9 cellular contexts compared by ENCODE assay signal in the genomic region with DNA sequence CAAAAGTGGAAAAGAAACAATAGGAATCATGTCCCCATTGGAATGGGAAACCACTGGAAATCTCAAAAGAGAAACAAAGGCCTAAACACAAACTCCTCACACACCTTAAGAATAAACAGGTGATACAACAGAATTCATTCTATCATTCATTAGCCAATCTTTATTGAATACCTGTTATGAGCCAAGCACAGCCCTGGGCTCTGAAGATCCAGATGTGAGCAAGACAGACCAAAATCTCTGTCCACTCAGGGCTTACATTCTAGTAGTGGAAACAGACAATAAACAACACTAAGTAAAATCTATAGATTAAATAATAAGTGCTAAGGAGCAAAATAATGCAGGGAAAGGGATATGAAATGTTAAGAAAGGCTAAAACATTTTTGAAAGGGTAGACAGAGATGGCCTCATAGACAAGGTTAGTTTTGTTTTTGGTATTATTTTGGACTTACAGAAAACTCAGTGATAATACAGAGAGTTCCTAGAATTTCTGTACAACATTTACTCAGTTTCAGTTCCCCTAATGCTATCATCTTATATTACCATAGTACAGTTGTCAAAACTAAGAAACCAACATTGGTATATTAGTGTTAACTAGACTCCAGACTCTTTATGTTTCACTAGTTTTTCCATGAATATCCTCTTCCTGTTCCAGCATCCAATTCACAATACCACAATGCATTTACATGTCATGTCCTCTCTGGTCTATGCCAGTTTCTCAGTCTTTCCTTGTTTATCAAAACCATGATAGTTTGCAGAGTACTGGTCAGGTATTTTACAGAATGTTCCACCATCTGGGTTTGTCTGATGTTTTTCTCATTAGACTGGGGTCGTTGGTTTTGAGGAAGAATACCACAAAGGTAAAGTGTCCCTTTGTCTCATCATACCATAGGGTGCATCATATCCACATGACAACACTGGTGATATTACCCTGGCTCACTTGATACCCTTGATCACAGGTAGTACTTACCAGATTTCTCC.
DNase-seq lines count a peak whose midpoint lies in the region; ATAC-seq, FAIRE-seq and TF ChIP-seq lines count a peak whose summit lies in the region.
"Had no signal": no experiment of that assay in that cellular context is flagged by ENCODE, and none has a peak within 500 bp of the region (broad histone marks: within the 10 kb centered on the region; RNA-seq: fewer than 3 reads in every experiment).

No MANE protein-coding gene starts in this region.

- intact Hi-C loops in kidney (cut with DNase I), result no loop called here

- no peak for FAIRE-seq in kidney (lab: Jason Lieb, UNC)

- peak overlapping the region; percentile 69 for H3K27ac Mint-ChIP-seq in activated T-cell treated with anti-CD3 and anti-CD28 coated beads, Interleukin-2, amount 50 U/mL, for 72 hours

- H3K27ac ChIP-seq in kidney (ENCODE audit: low read depth in 2 of 2, low read length in 2 of 2), result no peak overlapping the region

- no peaks in the 10 kb centered on the region for H3K36me3 ChIP-seq in kidney (ENCODE audit: control insufficient read depth in 1 of 2, insufficient read depth in 2 of 2, low read length in 2 of 2)

- no peak for TF ChIP-seq CTCF in kidney (IDR thresholded peaks at IDR 0.05; ENCODE audit: borderline replicate concordance, extremely low read depth, insufficient read depth)

- ATAC-seq in activated T-cell treated with anti-CD3 and anti-CD28 coated beads, Interleukin-2, amount 50 U/mL, for 72 hours (replicated peaks in 1 of 2), result peak; percentile 70 to 85
- ATAC-seq in HG02678 (IDR thresholded peaks at IDR 0.05; ENCODE audit: unreplicated experiment) (peak; percentile 95), HG03565 (IDR thresholded peaks at IDR 0.05; ENCODE audit: unreplicated experiment) (peak; percentile 92)
- ATAC-seq: Right ventricle myocardium inferior had no signal

- peaks cover 0 to 3% of the 10 kb centered on the region in 2 donors for H3K4me1 ChIP-seq in kidney (ENCODE audit: control insufficient read depth in 1 of 2, insufficient read depth in 1 of 2, low read depth in 1 of 2, low read length in 2 of 2)

- peak overlapping the region in 1 of 2 donors; percentile 61 for H3K4me3 Mint-ChIP-seq in activated T-cell treated with anti-CD3 and anti-CD28 coated beads, Interleukin-2, amount 50 U/mL, for 72 hours

- H3K36me3 Mint-ChIP-seq in activated T-cell treated with anti-CD3 and anti-CD28 coated beads, Interleukin-2, amount 50 U/mL, for 72 hours (ENCODE audit: insufficient read depth in 2 of 2), result no peaks in the 10 kb centered on the region

- H3K9me3 ChIP-seq in kidney (ENCODE audit: control insufficient read depth in 1 of 2, low read length in 2 of 2), result no peaks in the 10 kb centered on the region

- no peaks in the 10 kb centered on the region for H3K27me3 Mint-ChIP-seq in activated T-cell treated with anti-CD3 and anti-CD28 coated beads, Interleukin-2, amount 50 U/mL, for 72 hours (ENCODE audit: low read depth)

- H3K4me3 ChIP-seq in kidney (ENCODE audit: low read length in 2 of 2), result no peak overlapping the region

- peaks cover 28% of the 10 kb centered on the region for H3K4me1 Mint-ChIP-seq in activated T-cell treated with anti-CD3 and anti-CD28 coated beads, Interleukin-2, amount 50 U/mL, for 72 hours (ENCODE audit: low read depth)

- DNase-seq in activated T-cell treated with anti-CD3 and anti-CD28 coated beads, Interleukin-2, amount 50 U/mL, for 72 hours, result no peak
- DNase-seq in activated T-cell treated with anti-CD3 and anti-CD28 coated beads, Interleukin-2, amount 50 U/mL, for 48 hours, result no peak
- DNase-seq in DMS79 treated with DMSO at 0.1 percent for 48 hours (lab: John Stamatoyannopoulos, UW) (no peak), NCI-H345 treated with DMSO at 0.1 percent for 48 hours (lab: John Stamatoyannopoulos, UW; ENCODE audit: unreplicated experiment) (no peak), kidney (no peak), NCI-H1092 treated with DMSO at 0.1 percent for 48 hours (lab: John Stamatoyannopoulos, UW) (no peak)

- peaks cover 0 to 2% of the 10 kb centered on the region in 2 donors for H3K9me3 Mint-ChIP-seq in activated T-cell treated with anti-CD3 and anti-CD28 coated beads, Interleukin-2, amount 50 U/mL, for 72 hours

- H3K9ac ChIP-seq in kidney (ENCODE audit: low read length in 2 of 2), result no peak overlapping the region
